ENCODE assay signal across 24 cellular contexts in genomic region chr17:55354941-55355340, GRCh38.
DNase-seq lines count a peak whose midpoint lies in the region; ATAC-seq, FAIRE-seq and TF ChIP-seq lines count a peak whose summit lies in the region.
"Had no signal": no experiment of that assay in that cellular context is flagged by ENCODE, and none has a peak within 500 bp of the region (broad histone marks: within the 10 kb centered on the region; RNA-seq: fewer than 3 reads in every experiment).

No MANE protein-coding gene starts in this region.

- TF ChIP-seq CTCF in D721Med (IDR thresholded peaks at IDR 0.05; ENCODE audit: insufficient read depth, missing control alignments), result no peak
- no peak for TF ChIP-seq CTCF in WERI-Rb-1 (IDR thresholded peaks at IDR 0.05; ENCODE audit: low read depth, low read length)
- no peak for TF ChIP-seq CTCF in activated CD8-positive, alpha-beta T cell treated with anti-CD3 and anti-CD28 coated beads for 36 hours (IDR thresholded peaks at IDR 0.05)

- no peak overlapping the region for H3K27ac Mint-ChIP-seq in activated CD8-positive, alpha-beta T cell treated with anti-CD3 and anti-CD28 coated beads for 36 hours
- H3K27ac Mint-ChIP-seq: CD14-positive monocyte; CD4-positive, alpha-beta T cell; CD8-positive, alpha-beta memory T cell; HFFc6 had no signal

- DNase-seq in D721Med (ENCODE audit: insufficient read length, low spot score) (peak; percentile 20), NCI-H524 treated with DMSO at 0.1 percent for 48 hours (lab: John Stamatoyannopoulos, UW) (peak; percentile 79), WERI-Rb-1 (peak; percentile 66), SW480 (ENCODE audit: low spot score) (no peak)
- DNase-seq in activated CD8-positive, alpha-beta T cell treated with anti-CD3 and anti-CD28 coated beads for 36 hours, result no peak
- DNase-seq: 8988T; ACHN; AML-193; BE2C; CD4-positive, alpha-beta T cell; CD8-positive, alpha-beta memory T cell; DMS153; DND-41; GOT3; HFFc6 had no signal

- intact Hi-C loops in activated CD8-positive, alpha-beta T cell treated with anti-CD3 and anti-CD28 coated beads for 36 hours (cut with micrococcal nuclease), result loop anchor here (5.0 kb wide), 1 partner anchor 157 kb away; the partner anchor contains the start of gene SMIM36

- FAIRE-seq in D721Med (lab: Jason Lieb, UNC), result peak; percentile 79
- FAIRE-seq: G401.6, GM12892, H54 had no signal

- H3K36me3 Mint-ChIP-seq in activated CD8-positive, alpha-beta T cell treated with anti-CD3 and anti-CD28 coated beads for 36 hours (ENCODE audit: low read depth), result no peaks in the 10 kb centered on the region
- H3K36me3 Mint-ChIP-seq: CD14-positive monocyte; CD8-positive, alpha-beta memory T cell had no signal

- no peak overlapping the region for H3K4me3 Mint-ChIP-seq in activated CD8-positive, alpha-beta T cell treated with anti-CD3 and anti-CD28 coated beads for 36 hours
- H3K4me3 Mint-ChIP-seq: CD14-positive monocyte; CD4-positive, alpha-beta T cell; CD8-positive, alpha-beta memory T cell; HFFc6 had no signal

- H3K9me3 ChIP-seq in WERI-Rb-1 (ENCODE audit: severe bottlenecking), result no peaks in the 10 kb centered on the region
- H3K9me3 ChIP-seq: BE2C, HAP-1 had no signal

- H3K4me3 ChIP-seq in WERI-Rb-1 (ENCODE audit: low read depth, low read length), result no peak overlapping the region
- H3K4me3 ChIP-seq: A549; BLaER1 treated with 17β-estradiol and CSF1 and Interleukin-3, amounts not matched to agents 10 nM and 100 nM; HAP-1 had no signal

- H3K4me1 Mint-ChIP-seq in activated CD8-positive, alpha-beta T cell treated with anti-CD3 and anti-CD28 coated beads for 36 hours (ENCODE audit: low read depth), result peaks cover 2% of the 10 kb centered on the region
- H3K4me1 Mint-ChIP-seq: CD14-positive monocyte had no signal

- peak overlapping the region; percentile 0; the same call in 1 of the 2 replicates for H3K27ac ChIP-seq in WERI-Rb-1
- H3K27ac ChIP-seq: A549; BLaER1 treated with 17β-estradiol and CSF1 and Interleukin-3, amounts not matched to agents 10 nM and 100 nM had no signal

- H3K27me3 ChIP-seq in WERI-Rb-1 (ENCODE audit: insufficient read depth, low read depth, severe bottlenecking), result no peaks in the 10 kb centered on the region
- H3K27me3 ChIP-seq: BE2C; BLaER1 treated with 17β-estradiol and CSF1 and Interleukin-3, amounts not matched to agents 10 nM and 100 nM had no signal

- no peaks in the 10 kb centered on the region for H3K9me3 Mint-ChIP-seq in activated CD8-positive, alpha-beta T cell treated with anti-CD3 and anti-CD28 coated beads for 36 hours
- H3K9me3 Mint-ChIP-seq: CD4-positive, alpha-beta T cell; CD8-positive, alpha-beta memory T cell; HFFc6 had no signal

- no peaks in the 10 kb centered on the region for H3K36me3 ChIP-seq in WERI-Rb-1
- H3K36me3 ChIP-seq: BE2C; BLaER1 treated with 17β-estradiol and CSF1 and Interleukin-3, amounts not matched to agents 10 nM and 100 nM; HAP-1 had no signal

- ATAC-seq in GM18868 (IDR thresholded peaks at IDR 0.05; ENCODE audit: unreplicated experiment) (no peak), GM18873 (IDR thresholded peaks at IDR 0.05; ENCODE audit: low FRiP score, unreplicated experiment) (no peak)
- no peak for ATAC-seq in activated CD8-positive, alpha-beta T cell treated with anti-CD3 and anti-CD28 coated beads for 36 hours
- ATAC-seq: A549 had no signal

- POLR2A ChIA-PET in activated CD8-positive, alpha-beta T cell treated with anti-CD3 and anti-CD28 coated beads for 36 hours (lab: Charles Lee), result no interaction called here

- CTCF ChIA-PET in activated CD8-positive, alpha-beta T cell treated with anti-CD3 and anti-CD28 coated beads for 36 hours (lab: Charles Lee), result interaction anchor here (0.8 to 5.7 kb wide), 11 partner anchors 10 to 381 kb away, joined by 3 to 57 read pairs (median 6); partner anchors contain the start of gene SMIM36

- H3K27me3 Mint-ChIP-seq in activated CD8-positive, alpha-beta T cell treated with anti-CD3 and anti-CD28 coated beads for 36 hours, result peaks cover 6% of the 10 kb centered on the region
- H3K27me3 Mint-ChIP-seq: CD4-positive, alpha-beta T cell had no signal

Comparison
In these comparisons a context has a peak if more than half of its experiments do, and no peak if none do; other contexts are left out.
1. DNase-seq: peak in D721Med (single experiment), NCI-H524 treated with DMSO at 0.1 percent for 48 hours (single experiment) and WERI-Rb-1 (single experiment); none in activated CD8-positive, alpha-beta T cell treated with anti-CD3 and anti-CD28 coated beads for 36 hours (single experiment) and SW480 (single experiment).